ENCODE assay signal across 13 cellular contexts in the genomic region with DNA sequence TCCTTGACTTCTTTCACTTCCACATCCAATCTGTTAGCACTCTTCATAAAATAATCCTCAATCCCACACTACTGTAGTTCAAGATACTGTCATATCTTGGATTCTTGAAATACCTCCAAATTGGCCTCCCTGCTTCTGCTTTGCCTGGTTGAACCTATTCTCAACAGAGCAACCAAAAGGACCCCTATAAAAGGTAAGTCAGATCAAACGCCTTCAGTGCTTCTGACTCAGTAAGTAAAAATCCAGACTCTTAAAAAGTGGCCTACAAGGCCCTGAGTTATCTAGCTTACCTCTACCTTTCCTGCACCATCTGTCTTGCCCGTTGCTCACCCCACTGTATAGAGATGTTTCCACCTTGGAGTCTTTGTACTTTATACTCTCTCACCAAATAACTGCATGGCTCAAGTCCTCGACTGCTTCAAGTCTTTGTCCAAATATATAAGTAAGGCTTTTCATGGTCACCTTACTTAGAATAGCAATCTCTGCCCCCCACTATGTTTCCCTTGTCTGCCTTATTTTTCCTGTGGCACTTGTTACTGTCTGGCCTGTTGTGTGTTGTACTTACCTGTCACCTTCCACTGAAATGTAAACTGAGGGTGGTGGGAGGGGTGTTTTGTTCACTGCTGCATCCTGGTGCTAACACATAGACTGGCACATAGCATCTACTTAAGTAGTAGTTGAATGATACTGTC. TPM values are rescaled to one million over a fixed set of nuclear protein-coding genes. Genes with fewer than 3 reads are reported as not detected.
DNase-seq lines count a peak whose midpoint lies in the region; ATAC-seq and TF ChIP-seq lines count a peak whose summit lies in the region.
"Had no signal": no experiment of that assay in that cellular context is flagged by ENCODE, and none has a peak within 500 bp of the region (broad histone marks: within the 10 kb centered on the region; RNA-seq: fewer than 3 reads in every experiment).

No MANE protein-coding gene starts in this region.

- H3K27me3 ChIP-seq in DOHH2 (ENCODE audit: control insufficient read depth, low read length) (no peaks in the 10 kb centered on the region), Panc1 (ENCODE audit: control insufficient read depth, insufficient read depth, low read length) (no peaks in the 10 kb centered on the region), dorsolateral prefrontal cortex (no peaks in the 10 kb centered on the region), parathyroid adenoma (ENCODE audit: control insufficient read depth, insufficient read depth, low read length) (no peaks in the 10 kb centered on the region)
- H3K27me3 ChIP-seq: Peyer's patch had no signal

- H3K79me2 ChIP-seq in DOHH2 (ENCODE audit: control insufficient read depth, low read length) (peaks cover 16% of the 10 kb centered on the region), parathyroid adenoma (no peaks in the 10 kb centered on the region)

- no peak overlapping the region for H3K9ac ChIP-seq in parathyroid adenoma

- H4K20me1 ChIP-seq in DOHH2 (ENCODE audit: control insufficient read depth, insufficient read depth, low read depth, low read length): no peaks in the 10 kb centered on the region

- POLR2A ChIA-PET in Panc1 (lab: Charles Lee): interaction anchor here (0.6 kb wide), 1 partner anchor 143 kb away, joined by 3 read pairs; no protein-coding TSS in a partner anchor

- no peak overlapping the region for H3K4me3 ChIP-seq in DOHH2 (ENCODE audit: low read length)
- H3K4me3 ChIP-seq in Panc1 (ENCODE audit: low read depth in 2 of 2, low read length in 2 of 2): no peak overlapping the region
- no peak overlapping the region for H3K4me3 ChIP-seq in dorsolateral prefrontal cortex
- H3K4me3 ChIP-seq in parathyroid adenoma (ENCODE audit: low read depth, low read length): no peak overlapping the region
- H3K4me3 ChIP-seq: Peyer's patch had no signal

- intact Hi-C loops in Panc1 (cut with micrococcal nuclease; ENCODE audit: unreplicated experiment): no loop called here
- intact Hi-C loops in dorsolateral prefrontal cortex (cut with DNase I): loop anchor here in 1 of 2 donors (10.0 kb wide), 1 partner anchor 278 kb away; no protein-coding TSS in a partner anchor

- H3F3A ChIP-seq in DOHH2 (ENCODE audit: control insufficient read depth, insufficient read depth): peaks cover 70% of the 10 kb centered on the region

- no peak for DNase-seq in Panc1 (ENCODE audit: low read depth, low spot score)
- DNase-seq in dorsolateral prefrontal cortex: no peak
- DNase-seq in NCI-H82 (lab: John Stamatoyannopoulos, UW): no peak
- no peak for DNase-seq in NCI-H187 (lab: John Stamatoyannopoulos, UW)
- no peak for DNase-seq in ecto neural progenitor cell (ENCODE audit: low spot score)
- DNase-seq in CD1c-positive myeloid dendritic cell (ENCODE audit: extremely low spot score): no peak
- DNase-seq: activated effector memory CD4-positive, alpha-beta T cell treated with Interleukin-2 at 50 U/mL for 16 hours; endodermal cell; NCI-H2029; Peyer's patch; stimulated activated naive CD4-positive, alpha-beta T cell had no signal

- TF ChIP-seq CTCF in DOHH2 (IDR thresholded peaks at IDR 0.05; ENCODE audit: low read depth, low read length, poor library complexity, severe bottlenecking) (no peak), Panc1 (IDR thresholded peaks at IDR 0.05) (no peak), dorsolateral prefrontal cortex (IDR thresholded peaks at IDR 0.05 in 54 of 56, conservative IDR thresholded peaks at IDR 0.05 in 2 of 56; ENCODE audit: low read depth in 1 of 56, partially characterized antibody in 56 of 56) (no peak), parathyroid adenoma (IDR thresholded peaks at IDR 0.05) (no peak)

- no peak overlapping the region for H2AFZ ChIP-seq in parathyroid adenoma

- H3K36me3 ChIP-seq in DOHH2 (ENCODE audit: control insufficient read depth, low read length) (peaks cover 69% of the 10 kb centered on the region), Panc1 (ENCODE audit: control insufficient read depth, insufficient read depth, low read length) (peaks cover 25% of the 10 kb centered on the region), parathyroid adenoma (ENCODE audit: control insufficient read depth, insufficient read depth, low read length) (no peaks in the 10 kb centered on the region)

- no peak for ATAC-seq in Panc1

- H3K4me1 ChIP-seq in DOHH2 (ENCODE audit: control insufficient read depth, low read length): peaks cover 68% of the 10 kb centered on the region
- peaks cover 61% of the 10 kb centered on the region for H3K4me1 ChIP-seq in Panc1 (ENCODE audit: control insufficient read depth, insufficient read depth, low read length)
- peaks cover 32% of the 10 kb centered on the region for H3K4me1 ChIP-seq in parathyroid adenoma

- no peaks in the 10 kb centered on the region for H3K9me3 ChIP-seq in DOHH2 (ENCODE audit: control insufficient read depth, insufficient read depth, low read length)
- H3K9me3 ChIP-seq in Panc1 (ENCODE audit: control insufficient read depth, insufficient read depth, low read depth, low read length): no peaks in the 10 kb centered on the region
- H3K9me3 ChIP-seq in parathyroid adenoma (ENCODE audit: control insufficient read depth, low read length): no peaks in the 10 kb centered on the region
- H3K9me3 ChIP-seq: Peyer's patch had no signal

- H3K9me2 ChIP-seq in DOHH2 (replicated peaks; ENCODE audit: control insufficient read depth, low read length): no peaks in the 10 kb centered on the region

- H3K27ac ChIP-seq in DOHH2 (ENCODE audit: low read depth, low read length): peak overlapping the region; percentile 7; the same call in 1 of the 2 replicates
- H3K27ac ChIP-seq in Panc1 (ENCODE audit: low read length): 0 out of 2 replicates have a peak overlapping the region, but pooled peaks have one; percentile 26
- H3K27ac ChIP-seq in dorsolateral prefrontal cortex: peak overlapping the region in 55 of 59 donors; percentile 7 to 100 (median 100)
- H3K27ac ChIP-seq in parathyroid adenoma: peak overlapping the region; percentile 75

- in situ Hi-C loops in Panc1 (cut with HindIII; ENCODE audit: low pct_unique_long_range_greater_than_20kb, low sequenced_read_pairs): no loop called here

- H3K4me2 ChIP-seq in DOHH2 (ENCODE audit: low read length) (no peak overlapping the region), parathyroid adenoma (ENCODE audit: low read length) (peak overlapping the region; percentile 39)

- no TSS peak for BruUV-seq in Panc1 (replicated peaks; lab: Mats Ljungman, UMichigan)

- CTCF ChIA-PET in Panc1 (lab: Charles Lee): no interaction called here

RNA-seq across cellular contexts. Expression of a gene that starts 5.1 kb away (rescaled TPM):
- 20.1 TPM for total RNA-seq in Panc1 (2021; ENCODE audit: unreplicated experiment)
- 20.2 TPM for polyA plus RNA-seq in Panc1 (2012; ENCODE audit: insufficient read length)
- total RNA-seq in dorsolateral prefrontal cortex: 10 to 100 TPM in 116 of 120 experiments, 1 to 10 TPM in 4; 9.1 to 22.9 (median 14.3) TPM

RNA-seq across cellular contexts. Expression of a gene that starts 43.8 kb away (rescaled TPM):
- 45.4 TPM for total RNA-seq in Panc1 (2021; ENCODE audit: unreplicated experiment)
- polyA plus RNA-seq in Panc1 (2012; ENCODE audit: insufficient read length): 66.3 TPM
- total RNA-seq in dorsolateral prefrontal cortex: 10 to 100 TPM; 22.8 to 51.7 (median 34.9) TPM

Comparison
In these comparisons a context has a peak if more than half of its experiments do, and no peak if none do; other contexts are left out.
1. H3K27ac ChIP-seq: peak in every context shown above with its lines; median percentile 100 in dorsolateral prefrontal cortex; 75 in parathyroid adenoma; 26 in Panc1; 7 in DOHH2.